8 cellular contexts compared by ENCODE assay signal in the genomic region with DNA sequence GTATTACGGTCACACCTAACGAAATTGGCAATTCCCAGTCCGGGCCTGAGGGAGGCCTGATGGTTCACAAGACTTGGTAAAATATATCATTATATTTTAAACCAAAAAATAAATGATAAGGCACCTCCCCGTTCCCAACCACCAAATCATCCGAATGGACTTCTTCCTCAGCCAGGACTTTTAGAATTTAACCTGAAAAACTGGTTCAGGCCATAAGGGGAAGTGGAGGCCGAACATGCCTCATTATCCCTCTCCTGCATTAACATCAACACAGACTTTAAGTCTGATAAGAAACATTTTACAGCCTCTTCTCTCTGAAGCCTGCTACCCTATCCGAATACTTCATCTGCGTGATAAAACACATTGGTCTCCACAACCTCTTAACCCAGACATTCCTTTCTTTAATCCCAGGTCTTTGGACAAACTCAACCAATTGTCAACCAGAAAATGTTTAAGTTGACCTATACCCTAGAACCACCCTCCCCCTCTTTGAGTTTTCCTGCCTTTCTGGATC. TPM values are rescaled to one million over a fixed set of nuclear protein-coding genes. Genes with fewer than 3 reads are reported as not detected.
A peak's percentile ranks its signal among the peaks of the same experiment; 100 is the strongest.
DNase-seq lines count a peak whose midpoint lies in the region; ATAC-seq and TF ChIP-seq lines count a peak whose summit lies in the region.

No MANE protein-coding gene starts in this region.

- no peak for ATAC-seq in activated CD8-positive, alpha-beta T cell treated with anti-CD3 and anti-CD28 coated beads for 36 hours
- ATAC-seq in stimulated activated naive B cell treated with anti-CD40 and anti-IgM and Interleukin-4, amounts not matched to agents 10 μg/mL and 1 μg/mL and 100 μg/mL, for 72 hours (replicated peaks) = no peak
- no peak for ATAC-seq in GM19397 (IDR thresholded peaks at IDR 0.05; ENCODE audit: unreplicated experiment)

- no peaks in the 10 kb centered on the region for H3K4me1 ChIP-seq in iPS-18a (ENCODE audit: control insufficient read depth, low read depth, low read length)

- POLR2A ChIA-PET in activated CD8-positive, alpha-beta T cell treated with anti-CD3 and anti-CD28 coated beads for 36 hours (lab: Charles Lee) = interaction anchor here (0.9 kb wide), 1 partner anchor 392 kb away, joined by 3 read pairs; no protein-coding TSS in a partner anchor

- CTCF ChIA-PET in activated CD8-positive, alpha-beta T cell treated with anti-CD3 and anti-CD28 coated beads for 36 hours (lab: Charles Lee) = no interaction called here

- peaks cover 21% of the 10 kb centered on the region for H3K4me1 Mint-ChIP-seq in activated CD8-positive, alpha-beta T cell treated with anti-CD3 and anti-CD28 coated beads for 36 hours (ENCODE audit: low read depth)
- H3K4me1 Mint-ChIP-seq in stimulated activated naive B cell treated with anti-CD40 and anti-IgM and Interleukin-4, amounts not matched to agents 10 μg/mL and 1 μg/mL and 100 μg/mL, for 72 hours = peaks cover 13 to 22% of the 10 kb centered on the region in 2 donors

- TF ChIP-seq CTCF in activated CD8-positive, alpha-beta T cell treated with anti-CD3 and anti-CD28 coated beads for 36 hours (IDR thresholded peaks at IDR 0.05) = no peak

- H3K27me3 ChIP-seq in iPS-18a (ENCODE audit: control insufficient read depth, insufficient read depth, low read length) = no peaks in the 10 kb centered on the region

- H3K27ac ChIP-seq in iPS-18a (ENCODE audit: low read length) = no peak overlapping the region

- no peak overlapping the region for H3K9ac ChIP-seq in iPS-18a (ENCODE audit: low read length)

- H3K36me3 Mint-ChIP-seq in activated CD8-positive, alpha-beta T cell treated with anti-CD3 and anti-CD28 coated beads for 36 hours (ENCODE audit: low read depth) = peaks cover 9% of the 10 kb centered on the region
- H3K36me3 Mint-ChIP-seq in stimulated activated naive B cell treated with anti-CD40 and anti-IgM and Interleukin-4, amounts not matched to agents 10 μg/mL and 1 μg/mL and 100 μg/mL, for 72 hours = peaks cover 5% of the 10 kb centered on the region in 2 donors

- H3K9me3 Mint-ChIP-seq in activated CD8-positive, alpha-beta T cell treated with anti-CD3 and anti-CD28 coated beads for 36 hours = peaks cover 2% of the 10 kb centered on the region
- no peaks in the 10 kb centered on the region for H3K9me3 Mint-ChIP-seq in stimulated activated naive B cell treated with anti-CD40 and anti-IgM and Interleukin-4, amounts not matched to agents 10 μg/mL and 1 μg/mL and 100 μg/mL, for 72 hours

- DNase-seq in DMS53 (lab: John Stamatoyannopoulos, UW) (peak; percentile 37), DMS53 treated with DMSO at 0.1 percent for 48 hours (lab: John Stamatoyannopoulos, UW; ENCODE audit: unreplicated experiment) (no peak), glomerular visceral epithelial cell (ENCODE audit: extremely low spot score) (no peak), DMS 273 treated with DMSO at 0.1 percent for 48 hours (lab: John Stamatoyannopoulos, UW) (no peak)
- DNase-seq in activated CD8-positive, alpha-beta T cell treated with anti-CD3 and anti-CD28 coated beads for 36 hours = no peak
- no peak for DNase-seq in stimulated activated naive B cell treated with anti-CD40 and anti-IgM and Interleukin-4, amounts not matched to agents 10 μg/mL and 1 μg/mL and 100 μg/mL, for 72 hours

- intact Hi-C loops in activated CD8-positive, alpha-beta T cell treated with anti-CD3 and anti-CD28 coated beads for 36 hours (cut with micrococcal nuclease) = no loop called here

- peak overlapping the region; percentile 69 for H3K27ac Mint-ChIP-seq in activated CD8-positive, alpha-beta T cell treated with anti-CD3 and anti-CD28 coated beads for 36 hours
- H3K27ac Mint-ChIP-seq in stimulated activated naive B cell treated with anti-CD40 and anti-IgM and Interleukin-4, amounts not matched to agents 10 μg/mL and 1 μg/mL and 100 μg/mL, for 72 hours = no peak overlapping the region

- H3K9me3 ChIP-seq in iPS-18a (ENCODE audit: control insufficient read depth, low read depth, low read length) = peaks cover 26% of the 10 kb centered on the region

- no peaks in the 10 kb centered on the region for H3K27me3 Mint-ChIP-seq in activated CD8-positive, alpha-beta T cell treated with anti-CD3 and anti-CD28 coated beads for 36 hours
- H3K27me3 Mint-ChIP-seq in stimulated activated naive B cell treated with anti-CD40 and anti-IgM and Interleukin-4, amounts not matched to agents 10 μg/mL and 1 μg/mL and 100 μg/mL, for 72 hours = no peaks in the 10 kb centered on the region

- H3K4me3 Mint-ChIP-seq in activated CD8-positive, alpha-beta T cell treated with anti-CD3 and anti-CD28 coated beads for 36 hours = peak overlapping the region; percentile 84
- peak overlapping the region; percentile 86 to 92 for H3K4me3 Mint-ChIP-seq in stimulated activated naive B cell treated with anti-CD40 and anti-IgM and Interleukin-4, amounts not matched to agents 10 μg/mL and 1 μg/mL and 100 μg/mL, for 72 hours

- no peaks in the 10 kb centered on the region for H3K36me3 ChIP-seq in iPS-18a (ENCODE audit: control insufficient read depth, low read depth, low read length)

- peak overlapping the region; percentile 78 for H3K4me3 ChIP-seq in iPS-18a (ENCODE audit: low read length)

RNA-seq across cellular contexts. Expression of gene SLC41A3, which starts 0.8 kb away (rescaled TPM):
- 10 to 100 TPM; 19.1 to 23.4 TPM for total RNA-seq in activated CD8-positive, alpha-beta T cell treated with anti-CD3 and anti-CD28 coated beads for 36 hours
